In genomic region chr19:54162241-54162805, GRCh38 we compare ENCODE assay signal across 8 cellular contexts. TPM values are rescaled to one million over a fixed set of nuclear protein-coding genes. Genes with fewer than 3 reads are reported as not detected.
A peak's percentile ranks its signal among the peaks of the same experiment; 100 is the strongest.
DNase-seq lines count a peak whose midpoint lies in the region; ATAC-seq and TF ChIP-seq lines count a peak whose summit lies in the region.

No MANE protein-coding gene starts in this region.

- peaks cover 42% of the 10 kb centered on the region for H3K27me3 Mint-ChIP-seq in activated naive CD4-positive, alpha-beta T cell treated with anti-CD3 and anti-CD28 coated beads, Interleukin-2, amount 10 ng/mL, durations not matched to agents 7 days and 5 days

- CTCF ChIA-PET in activated naive CD4-positive, alpha-beta T cell treated with anti-CD3 and anti-CD28 coated beads, Interleukin-2, amount 10 ng/mL, durations not matched to agents 7 days and 5 days (lab: Charles Lee), result no interaction called here

- peak; percentile 10 for TF ChIP-seq POLR2A in prostate gland (IDR thresholded peaks at IDR 0.05)

- H3K36me3 Mint-ChIP-seq in activated naive CD4-positive, alpha-beta T cell treated with anti-CD3 and anti-CD28 coated beads, Interleukin-2, amount 10 ng/mL, durations not matched to agents 7 days and 5 days, result peaks cover 11% of the 10 kb centered on the region

- no peak overlapping the region for H3K27ac ChIP-seq in cardiac muscle cell
- peak overlapping the region; percentile 76 to 84 for H3K27ac ChIP-seq in prostate gland
- H3K27ac ChIP-seq in upper lobe of right lung, result no peak overlapping the region

- peaks cover 68% of the 10 kb centered on the region for H3K4me1 Mint-ChIP-seq in activated naive CD4-positive, alpha-beta T cell treated with anti-CD3 and anti-CD28 coated beads, Interleukin-2, amount 10 ng/mL, durations not matched to agents 7 days and 5 days

- peak overlapping the region; percentile 31 for H3K4me3 ChIP-seq in cardiac muscle cell
- peak overlapping the region; percentile 29 to 38 for H3K4me3 ChIP-seq in prostate gland
- peak overlapping the region; percentile 47 for H3K4me3 ChIP-seq in upper lobe of right lung

- H3K36me3 ChIP-seq in cardiac muscle cell (peaks cover 2% of the 10 kb centered on the region), prostate gland (no peaks in the 10 kb centered on the region), upper lobe of right lung (peaks cover 9% of the 10 kb centered on the region)

- peak; percentile 90 for DNase-seq in AG08396 (ENCODE audit: low spot score)
- DNase-seq in activated naive CD4-positive, alpha-beta T cell treated with anti-CD3 and anti-CD28 coated beads, Interleukin-2, amount 10 ng/mL, durations not matched to agents 7 days and 5 days, result peak; percentile 89
- peak; percentile 73 to 93 for DNase-seq in cardiac muscle cell (ENCODE audit: low read depth in 1 of 2, low spot score in 1 of 2)
- peak; percentile 89 for DNase-seq in prostate gland (ENCODE audit: low spot score)
- peak; percentile 93 for DNase-seq in upper lobe of right lung

- WGBS in prostate gland, result 3% methylated on average over 34 of the region's 35 CpGs

- TF ChIP-seq CTCF in cardiac muscle cell (IDR thresholded peaks at IDR 0.05; ENCODE audit: low read depth, low read length) (no peak), prostate gland (IDR thresholded peaks at IDR 0.05) (no peak), upper lobe of right lung (IDR thresholded peaks at IDR 0.05) (no peak)

- intact Hi-C loops in prostate gland (cut with DNase I), result no loop called here
- intact Hi-C loops in upper lobe of right lung (cut with DNase I), result no loop called here

- H3K9me3 ChIP-seq in cardiac muscle cell (ENCODE audit: low read depth) (no peaks in the 10 kb centered on the region), prostate gland (no peaks in the 10 kb centered on the region), upper lobe of right lung (no peaks in the 10 kb centered on the region)

- H3K27me3 ChIP-seq in cardiac muscle cell (no peaks in the 10 kb centered on the region), prostate gland (replicated peaks; ENCODE audit: insufficient read depth) (no peaks in the 10 kb centered on the region), upper lobe of right lung (no peaks in the 10 kb centered on the region)

- peak overlapping the region; percentile 83 for H3K27ac Mint-ChIP-seq in activated naive CD4-positive, alpha-beta T cell treated with anti-CD3 and anti-CD28 coated beads, Interleukin-2, amount 10 ng/mL, durations not matched to agents 7 days and 5 days

- peak overlapping the region; percentile 78 for H3K4me3 Mint-ChIP-seq in activated naive CD4-positive, alpha-beta T cell treated with anti-CD3 and anti-CD28 coated beads, Interleukin-2, amount 10 ng/mL, durations not matched to agents 7 days and 5 days

- ATAC-seq in HG03135 (IDR thresholded peaks at IDR 0.05; ENCODE audit: unreplicated experiment) (peak; percentile 19), SK-N-SH treated with all-trans-retinoic acid at 6 μM for 48 hours (peak; percentile 0; the same call in 1 of the 3 replicates), upper lobe of right lung (peak; percentile 73), HG03442 (IDR thresholded peaks at IDR 0.05; ENCODE audit: unreplicated experiment) (no peak)

- H3K9me3 Mint-ChIP-seq in activated naive CD4-positive, alpha-beta T cell treated with anti-CD3 and anti-CD28 coated beads, Interleukin-2, amount 10 ng/mL, durations not matched to agents 7 days and 5 days, result no peaks in the 10 kb centered on the region

- H3K4me1 ChIP-seq in cardiac muscle cell (ENCODE audit: low read depth), result peaks cover 10% of the 10 kb centered on the region
- peaks cover 26% of the 10 kb centered on the region for H3K4me1 ChIP-seq in prostate gland (replicated peaks)
- H3K4me1 ChIP-seq in upper lobe of right lung, result peaks cover 27% of the 10 kb centered on the region

TF ChIP-seq in SK-N-SH treated with all-trans-retinoic acid at 6 μM for 48 hours, 23 proteins besides CTCF, POLR2A, EP300 and RAD21:
- TF ChIP-seq ZFP30 (CRISPR knock-in tag; IDR thresholded peaks at IDR 0.05) (no peak), CREB5 (CRISPR knock-in tag; IDR thresholded peaks at IDR 0.05; ENCODE audit: low read depth) (no peak), RARB (CRISPR knock-in tag; IDR thresholded peaks at IDR 0.05) (no peak), PPARA (CRISPR knock-in tag; IDR thresholded peaks at IDR 0.05; ENCODE audit: borderline replicate concordance) (no peak), ZC3H10 (CRISPR knock-in tag; IDR thresholded peaks at IDR 0.05) (no peak), BACH2 (CRISPR knock-in tag; IDR thresholded peaks at IDR 0.05; ENCODE audit: borderline replicate concordance) (no peak), PATZ1 (CRISPR knock-in tag; IDR thresholded peaks at IDR 0.05; ENCODE audit: borderline replicate concordance) (no peak), ZFP3 (CRISPR knock-in tag; IDR thresholded peaks at IDR 0.05) (no peak)

RNA-seq across cellular contexts. Expression of gene LENG1, which starts 2.8 kb away (rescaled TPM):
- total RNA-seq in cardiac muscle cell, result 10.3 and 10.6 TPM in 2 replicates
- polyA plus RNA-seq in cardiac muscle cell, result 10.1 and 10.8 TPM in 2 replicates
- total RNA-seq in prostate gland, result 10 to 100 TPM in 1 of 2 donors, 1 to 10 TPM in 1; 7.6 to 14.7 TPM
- 9.2 TPM for total RNA-seq in upper lobe of right lung

RNA-seq across cellular contexts. Expression of gene TMC4, which starts 10.6 kb away (rescaled TPM):
- total RNA-seq in cardiac muscle cell, result 0.74 and 1.2 TPM in 2 replicates
- polyA plus RNA-seq in cardiac muscle cell, result 3.4 and 5.6 TPM in 2 replicates
- total RNA-seq in prostate gland, result 10 to 100 TPM; 40.2 to 88.6 TPM
- total RNA-seq in upper lobe of right lung, result 48.3 TPM

RNA-seq across cellular contexts. Expression of gene CNOT3, which starts 24.8 kb away (rescaled TPM):
- 17.7 and 39.6 TPM in 2 replicates for total RNA-seq in cardiac muscle cell
- polyA plus RNA-seq in cardiac muscle cell, result 52.1 and 52.8 TPM in 2 replicates
- 10 to 100 TPM; 22.8 to 54.4 TPM for total RNA-seq in prostate gland
- total RNA-seq in upper lobe of right lung, result 39.4 TPM

RNA-seq across cellular contexts. Expression of gene MBOAT7, which starts 27.1 kb away (rescaled TPM):
- 131 and 134 TPM in 2 replicates for total RNA-seq in cardiac muscle cell
- 118 and 128 TPM in 2 replicates for polyA plus RNA-seq in cardiac muscle cell
- total RNA-seq in prostate gland, result 100 to 1,000 TPM in 1 of 2 donors, 10 to 100 TPM in 1; 91.7 to 430 TPM
- total RNA-seq in upper lobe of right lung, result 57.9 TPM

RNA-seq across cellular contexts. Expression of gene TSEN34, which starts 28.8 kb away (rescaled TPM):
- total RNA-seq in cardiac muscle cell (113 and 130 TPM in 2 replicates), prostate gland (100 to 1,000 TPM; 122 to 163 TPM), upper lobe of right lung (34.7 TPM)
- polyA plus RNA-seq in cardiac muscle cell, result 114 and 129 TPM in 2 replicates

Comparison
In these comparisons a context has a peak if more than half of its experiments do, and no peak if none do; other contexts are left out.
1. H3K27ac ChIP-seq: peak in prostate gland (2 of 2); none in cardiac muscle cell (single experiment) and upper lobe of right lung (single experiment).
2. RNA of gene TMC4, which starts 10.6 kb away (total RNA-seq): 40.2 to 88.6 TPM in prostate gland and 48.3 TPM in upper lobe of right lung (single experiment); 0.74 to 1.2 TPM in cardiac muscle cell; every median in the first group is over 10 times any median in the second.
3. Peak in every context shown above with its lines, with median percentiles within 50 percentile points of each other: DNase-seq and H3K4me3 ChIP-seq.